9 cellular contexts compared by ENCODE assay signal in the genomic region with DNA sequence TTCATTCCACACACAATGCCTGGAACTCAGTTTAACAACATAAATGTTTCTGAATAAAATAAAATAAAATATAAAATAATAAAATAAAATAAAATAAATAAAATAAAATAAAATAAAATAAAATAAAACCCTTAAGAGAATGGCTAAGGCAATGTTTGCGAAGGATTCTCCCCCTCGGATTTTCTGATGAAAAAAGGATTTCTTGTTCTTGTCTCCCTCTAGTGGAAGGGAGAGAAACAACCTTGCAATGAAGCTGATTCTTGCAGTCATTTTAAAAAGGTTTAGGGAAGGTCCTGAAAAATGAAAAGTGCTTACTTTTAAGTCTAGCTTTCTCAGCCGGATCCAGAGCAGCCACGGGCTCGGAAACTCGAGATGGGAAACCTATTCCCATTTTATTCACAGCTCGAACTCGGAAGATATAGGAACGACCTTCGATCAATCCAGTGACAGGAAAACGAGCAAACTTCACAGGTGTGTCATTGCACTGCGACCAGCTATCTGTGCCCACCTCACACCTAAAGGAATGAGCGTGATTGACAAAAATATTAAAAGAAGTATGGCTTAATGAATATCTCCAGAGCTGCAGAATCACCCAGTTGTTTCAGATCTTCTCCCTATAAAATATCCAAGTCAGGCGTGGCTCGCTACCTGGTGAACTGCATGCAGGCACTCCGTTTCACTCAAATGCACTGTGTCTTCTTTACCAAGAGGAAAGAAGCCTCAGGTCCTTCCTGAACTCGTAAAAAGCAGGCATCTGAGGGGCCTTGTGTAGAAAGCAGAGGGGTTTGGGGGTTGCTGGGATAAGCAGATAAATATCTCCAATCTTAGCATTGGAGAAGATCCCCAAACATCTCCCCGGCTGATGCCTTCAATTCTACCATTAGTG.
DNase-seq lines count a peak whose midpoint lies in the region; ATAC-seq, FAIRE-seq and TF ChIP-seq lines count a peak whose summit lies in the region.
"Had no signal": no experiment of that assay in that cellular context is flagged by ENCODE, and none has a peak within 500 bp of the region (broad histone marks: within the 10 kb centered on the region; RNA-seq: fewer than 3 reads in every experiment).

No MANE protein-coding gene starts in this region.

- intact Hi-C loops in CD4-positive, alpha-beta memory T cell (cut with micrococcal nuclease): loop anchor here (1.0 kb wide), 3 partner anchors 95 to 219 kb away; no protein-coding TSS in a partner anchor
- intact Hi-C loops in endothelial cell of umbilical vein (cut with micrococcal nuclease): loop anchor here (1.0 to 5.0 kb wide), 3 partner anchors 139 to 219 kb away; a partner anchor contains a TSS

- no TSS peak for BruUV-seq in endothelial cell of umbilical vein (replicated peaks; lab: Mats Ljungman, UMichigan)

- no peak for ATAC-seq in GM19395 (IDR thresholded peaks at IDR 0.05; ENCODE audit: unreplicated experiment)
- no peak for ATAC-seq in GM21825 (IDR thresholded peaks at IDR 0.05; ENCODE audit: unreplicated experiment)

- TF ChIP-seq CTCF in HEK293 (tag by site-specific recombination; IDR thresholded peaks at IDR 0.05): no peak
- peak; percentile 54 for TF ChIP-seq CTCF in endothelial cell of umbilical vein (IDR thresholded peaks at IDR 0.05; ENCODE audit: extremely low read depth in 1 of 2, insufficient read depth in 1 of 2, low read depth in 1 of 2, low read length in 2 of 2)
- peak; percentile 80 for TF ChIP-seq CTCF in neural progenitor cell (IDR thresholded peaks at IDR 0.05)

- H3K4me2 ChIP-seq in endothelial cell of umbilical vein (ENCODE audit: insufficient read depth, low read length) (no peak overlapping the region), neural progenitor cell (no peak overlapping the region)

- peaks cover 0 to 6% (median 4%) of the 10 kb centered on the region in 4 donors for H3K4me1 Mint-ChIP-seq in CD4-positive, alpha-beta memory T cell
- H3K4me1 Mint-ChIP-seq in neural progenitor cell: peaks cover 7% of the 10 kb centered on the region

- no peaks in the 10 kb centered on the region for H3K4me1 ChIP-seq in CD4-positive, alpha-beta memory T cell (ENCODE audit: insufficient read depth, low read length)
- 0 out of 2 replicates have a peak, but pooled peaks cover 6% of the 10 kb centered on the region for H3K4me1 ChIP-seq in HEK293 (ENCODE audit: control insufficient read depth, insufficient read depth, low read length)
- H3K4me1 ChIP-seq in endothelial cell of umbilical vein (ENCODE audit: control insufficient read depth, extremely low read depth, insufficient read depth, low read length): peaks cover 12% of the 10 kb centered on the region
- no peaks in the 10 kb centered on the region for H3K4me1 ChIP-seq in neural progenitor cell

- H3K9me1 ChIP-seq in endothelial cell of umbilical vein (replicated peaks; ENCODE audit: control insufficient read depth, extremely low read depth, insufficient read depth, low read length): no peaks in the 10 kb centered on the region

- H2AFZ ChIP-seq in endothelial cell of umbilical vein (ENCODE audit: low read depth, low read length) (no peak overlapping the region), neural progenitor cell (replicated peaks) (peak overlapping the region; percentile 58)

- no peaks in the 10 kb centered on the region for H3K36me3 Mint-ChIP-seq in CD4-positive, alpha-beta memory T cell
- no peaks in the 10 kb centered on the region for H3K36me3 Mint-ChIP-seq in neural progenitor cell

- H3K4me3 Mint-ChIP-seq in CD4-positive, alpha-beta memory T cell: no peak overlapping the region
- H3K4me3 Mint-ChIP-seq in neural progenitor cell: no peak overlapping the region
- H3K4me3 Mint-ChIP-seq: IgD-negative memory B cell had no signal

- H3K9ac ChIP-seq in endothelial cell of umbilical vein (replicated peaks; ENCODE audit: extremely low read depth, insufficient read depth, low read length) (no peak overlapping the region), neural progenitor cell (no peak overlapping the region)

- H3K79me2 ChIP-seq in endothelial cell of umbilical vein (ENCODE audit: control insufficient read depth, insufficient read depth, low read length): no peaks in the 10 kb centered on the region
- H3K79me2 ChIP-seq in neural progenitor cell (ENCODE audit: low read depth): no peaks in the 10 kb centered on the region

- H3K27ac ChIP-seq in CD4-positive, alpha-beta memory T cell (ENCODE audit: low read depth, low read length): no peak overlapping the region
- H3K27ac ChIP-seq in HEK293 (ENCODE audit: extremely low read depth, low read depth, low read length): no peak overlapping the region
- no peak overlapping the region for H3K27ac ChIP-seq in endothelial cell of umbilical vein (ENCODE audit: insufficient read depth, low read depth, low read length)
- no peak overlapping the region for H3K27ac ChIP-seq in neural progenitor cell

- H3K36me3 ChIP-seq in CD4-positive, alpha-beta memory T cell (ENCODE audit: insufficient read depth, low read length): no peaks in the 10 kb centered on the region
- H3K36me3 ChIP-seq in HEK293 (ENCODE audit: control insufficient read depth in 2 of 2, insufficient read depth in 1 of 2, low read length in 2 of 2): no peaks in the 10 kb centered on the region
- no peaks in the 10 kb centered on the region for H3K36me3 ChIP-seq in endothelial cell of umbilical vein (ENCODE audit: control insufficient read depth in 2 of 2, extremely low read depth in 1 of 2, insufficient read depth in 2 of 2, low read length in 2 of 2)
- no peaks in the 10 kb centered on the region for H3K36me3 ChIP-seq in neural progenitor cell

- DNase-seq in CD4-positive, alpha-beta memory T cell: peak in 4 of 5 donors; percentile 23 to 34 (median 31)
- peak; percentile 75 for DNase-seq in OCI-M1 (lab: John Stamatoyannopoulos, UW)
- peak; percentile 35 for DNase-seq in endothelial cell of umbilical vein (ENCODE audit: low read depth, low spot score)
- DNase-seq in neural progenitor cell (ENCODE audit: low spot score): peak; percentile 46
- DNase-seq in COLO668 (lab: John Stamatoyannopoulos, UW; ENCODE audit: unreplicated experiment): no peak

- H3K27me3 ChIP-seq in CD4-positive, alpha-beta memory T cell (ENCODE audit: insufficient read depth, low read length): no peaks in the 10 kb centered on the region
- H3K27me3 ChIP-seq in endothelial cell of umbilical vein (ENCODE audit: control insufficient read depth in 2 of 2, insufficient read depth in 2 of 2, low read length in 2 of 2) (no peaks in the 10 kb centered on the region), neural progenitor cell (no peaks in the 10 kb centered on the region)

- no peaks in the 10 kb centered on the region for H3K9me3 ChIP-seq in CD4-positive, alpha-beta memory T cell (ENCODE audit: control insufficient read depth in 1 of 2, low read length in 2 of 2)
- H3K9me3 ChIP-seq in HEK293 (ENCODE audit: control insufficient read depth, insufficient read depth, low read depth, low read length): no peaks in the 10 kb centered on the region
- H3K9me3 ChIP-seq in endothelial cell of umbilical vein (replicated peaks; ENCODE audit: control insufficient read depth, insufficient read depth, low read length): no peaks in the 10 kb centered on the region
- H3K9me3 ChIP-seq in neural progenitor cell (ENCODE audit: low read depth): no peaks in the 10 kb centered on the region

- peaks cover 0 to 4% of the 10 kb centered on the region in 2 donors for H3K27me3 Mint-ChIP-seq in CD4-positive, alpha-beta memory T cell
- H3K27me3 Mint-ChIP-seq in neural progenitor cell (ENCODE audit: insufficient read depth, low read depth): peaks cover 7% of the 10 kb centered on the region
- H3K27me3 Mint-ChIP-seq: IgD-negative memory B cell had no signal

- peak overlapping the region in 1 of 7 donors; percentile 46 for H3K27ac Mint-ChIP-seq in CD4-positive, alpha-beta memory T cell
- no peak overlapping the region for H3K27ac Mint-ChIP-seq in neural progenitor cell

- POLR2A ChIA-PET in CD4-positive, alpha-beta memory T cell (lab: Charles Lee; ENCODE audit: partially characterized antibody): interaction anchor here (0.7 to 1.2 kb wide), 3 partner anchors 90 to 157 kb away, joined by 3 to 14 read pairs (median 9); a partner anchor contains a TSS
- POLR2A ChIA-PET in HEK293 (lab: Yijun Ruan, JAX): no interaction called here
- POLR2A ChIA-PET in endothelial cell of umbilical vein (lab: Charles Lee): interaction anchor here (1.6 kb wide), 1 partner anchor 95 kb away, joined by 4 read pairs; no protein-coding TSS in a partner anchor

- no peak for TF ChIP-seq POLR2A in endothelial cell of umbilical vein (IDR thresholded peaks at IDR 0.05; ENCODE audit: low read depth, low read length)

- no peaks in the 10 kb centered on the region for H3K9me3 Mint-ChIP-seq in CD4-positive, alpha-beta memory T cell
- no peaks in the 10 kb centered on the region for H3K9me3 Mint-ChIP-seq in neural progenitor cell
- H3K9me3 Mint-ChIP-seq: IgD-negative memory B cell had no signal

- H3F3A ChIP-seq in neural progenitor cell (ENCODE audit: low read depth): no peaks in the 10 kb centered on the region

- H3K4me3 ChIP-seq in CD4-positive, alpha-beta memory T cell (ENCODE audit: low read length in 2 of 2): no peak overlapping the region
- H3K4me3 ChIP-seq in HEK293 (ENCODE audit: low read depth, low read length) (no peak overlapping the region), endothelial cell of umbilical vein (replicated peaks in 1 of 3; ENCODE audit: insufficient read depth in 1 of 3, low read depth in 1 of 3, low read length in 3 of 3) (no peak overlapping the region), neural progenitor cell (no peak overlapping the region)

- H4K20me1 ChIP-seq in endothelial cell of umbilical vein (replicated peaks; ENCODE audit: control insufficient read depth, extremely low read depth, insufficient read depth, low read length) (no peaks in the 10 kb centered on the region), neural progenitor cell (ENCODE audit: low read depth) (no peaks in the 10 kb centered on the region)

- dilution Hi-C loops in endothelial cell of umbilical vein (cut with MboI; ENCODE audit: extremely low pct_ligation_motif_present, low sequenced_read_pairs): no loop called here

- FAIRE-seq in endothelial cell of umbilical vein (lab: Jason Lieb, UNC): peak; percentile 75

- CTCF ChIA-PET in CD4-positive, alpha-beta memory T cell (lab: Charles Lee; ENCODE audit: partially characterized antibody): interaction anchor here (0.7 to 6.7 kb wide), 48 partner anchors 9 to 376 kb away, joined by 3 to 114 read pairs (median 3); a partner anchor contains a TSS
- CTCF ChIA-PET in HEK293 (lab: Yijun Ruan, JAX): interaction anchor here (0.5 to 2.2 kb wide), 42 partner anchors 9 to 966 kb away, joined by 3 to 20 read pairs (median 4); no protein-coding TSS in a partner anchor
- CTCF ChIA-PET in endothelial cell of umbilical vein (lab: Charles Lee): interaction anchor here (0.5 to 3.0 kb wide), 85 partner anchors 9 to 385 kb away, joined by 3 to 54 read pairs (median 5); a partner anchor contains a TSS

TF ChIP-seq in HEK293, 187 proteins besides CTCF, POLR2A, EP300 and RAD21 (continues in another document):
- TF ChIP-seq GFI1B (tag by site-specific recombination; IDR thresholded peaks at IDR 0.05): no peak
- TF ChIP-seq ZNF660 (tag by site-specific recombination; IDR thresholded peaks at IDR 0.05): no peak

TF ChIP-seq in endothelial cell of umbilical vein, 7 proteins besides CTCF, POLR2A, EP300 and RAD21 (continues in another document):
- TF ChIP-seq GATA2 (IDR thresholded peaks at IDR 0.05; ENCODE audit: insufficient read depth, insufficient read length, low read depth, low read length) (no peak), MYC (IDR thresholded peaks at IDR 0.05; ENCODE audit: low read depth, low read length) (no peak)
